In genomic region chr12:9167345-9167744, GRCh38 we compare ENCODE assay signal across 14 cellular contexts. TPM values are rescaled to one million over a fixed set of nuclear protein-coding genes. Genes with fewer than 3 reads are reported as not detected.
"Had no signal": no experiment of that assay in that cellular context is flagged by ENCODE, and none has a peak within 500 bp of the region (broad histone marks: within the 10 kb centered on the region; RNA-seq: fewer than 3 reads in every experiment).

No MANE protein-coding gene starts in this region.

RNA-seq across cellular contexts. Expression of gene PZP, which starts 40.9 kb away (rescaled TPM):
- total RNA-seq: activated B cell treated with CpG ODN at 0.5 μM for 24 hours; activated CD4-positive, alpha-beta memory T cell treated with anti-CD3 and anti-CD28 coated beads for 36 hours; activated naive CD4-positive, alpha-beta T cell treated with anti-CD3 and anti-CD28 coated beads for 36 hours; activated naive CD4-positive, alpha-beta T cell treated with anti-CD3 and anti-CD28 coated beads, Interleukin-2, amount 50 U/mL, for 72 hours; activated T-cell treated with anti-CD3 and anti-CD28 coated beads, Interleukin-2, amount 50 U/mL, for 4 hours; activated T-helper 1 cell treated with anti-CD3 and anti-CD28 coated beads, Interleukin-12 subunit alpha, Interleukin-12 subunit beta, Interleukin-2, Interleukin-4 antibody, amounts not matched to agents 30 ng/mL and 10 ng/mL and 1 ng/mL, durations not matched to agents 14 hours and 24 hours and 36 hours; astrocyte; LHCN-M2; NCI-H460; PC-3; Peyer's patch; SK-MEL-5; T-cell; T-helper 17 cell had no signal

RNA-seq across cellular contexts. Expression of gene A2M, which starts 51.6 kb away (rescaled TPM):
- total RNA-seq: activated B cell treated with CpG ODN at 0.5 μM for 24 hours; activated CD4-positive, alpha-beta memory T cell treated with anti-CD3 and anti-CD28 coated beads for 36 hours; activated naive CD4-positive, alpha-beta T cell treated with anti-CD3 and anti-CD28 coated beads for 36 hours; activated T-helper 1 cell treated with anti-CD3 and anti-CD28 coated beads, Interleukin-12 subunit alpha, Interleukin-12 subunit beta, Interleukin-2, Interleukin-4 antibody, amounts not matched to agents 30 ng/mL and 10 ng/mL and 1 ng/mL, durations not matched to agents 14 hours and 24 hours and 36 hours; NCI-H460; PC-3; T-helper 17 cell had no signal
